ENCODE assay signal across 1 cellular context in genomic region chr2:15916-16315, GRCh38.
TF ChIP-seq lines count a peak whose summit lies in the region.
"Not testable (repeated sequence)": the region's sequence is repeated elsewhere in the genome, so short reads cannot be mapped to it uniquely, and the experiment has no call there.

No MANE protein-coding gene starts in this region.

TF ChIP-seq in HepG2, 621 proteins besides CTCF, POLR2A, EP300 and RAD21:
- peak; percentile 11; the same call in 1 of the 2 replicates for TF ChIP-seq CREB1 (IDR thresholded peaks at IDR 0.05)
- not testable (repeated sequence) for TF ChIP-seq CREB1 (CRISPR knock-in tag; IDR thresholded peaks at IDR 0.05)
TF ChIP-seq in HepG2: peak in this region for 1; not testable (repeated sequence) for 620.
